Comparison of ENCODE assay signal across 8 cellular contexts in genomic region chr12:53048033-53048779, GRCh38. TPM values are rescaled to one million over a fixed set of nuclear protein-coding genes. Genes with fewer than 3 reads are reported as not detected.
DNase-seq lines count a peak whose midpoint lies in the region; ATAC-seq and TF ChIP-seq lines count a peak whose summit lies in the region.

No MANE protein-coding gene starts in this region.

- H3K27me3 ChIP-seq in CD8-positive, alpha-beta memory T cell (ENCODE audit: insufficient read depth, low read length, poor library complexity, severe bottlenecking): no peaks in the 10 kb centered on the region
- no peaks in the 10 kb centered on the region for H3K27me3 ChIP-seq in hepatocyte

- peaks cover 7% of the 10 kb centered on the region for H3K4me1 ChIP-seq in CD8-positive, alpha-beta memory T cell (ENCODE audit: insufficient read depth, low read length)
- H3K4me1 ChIP-seq in hepatocyte (ENCODE audit: insufficient read depth): peaks cover 79% of the 10 kb centered on the region

- H3K36me3 ChIP-seq in CD8-positive, alpha-beta memory T cell (ENCODE audit: insufficient read depth, low read length): no peaks in the 10 kb centered on the region
- H3K36me3 ChIP-seq in hepatocyte (replicated peaks; ENCODE audit: insufficient read depth, low read depth): no peaks in the 10 kb centered on the region

- CTCF ChIA-PET in CD8-positive, alpha-beta memory T cell (lab: Charles Lee): interaction anchor here (0.6 to 3.3 kb wide), 18 partner anchors 8 to 304 kb away, joined by 3 to 26 read pairs (median 4); partner anchors contain the start of genes AAAS, EIF4B, IGFBP6 and SPRYD3

- no peak overlapping the region for H3K27ac ChIP-seq in CD8-positive, alpha-beta memory T cell (ENCODE audit: low read depth, low read length)
- H3K27ac ChIP-seq in hepatocyte: peak overlapping the region; percentile 99

- peak overlapping the region in 6 of 8 donors; percentile 52 to 87 (median 74) for H3K27ac Mint-ChIP-seq in CD8-positive, alpha-beta memory T cell
- peak overlapping the region in 1 of 3 donors; percentile 47 for H3K27ac Mint-ChIP-seq in IgD-negative memory B cell

- H3K4me2 ChIP-seq in hepatocyte: peak overlapping the region; percentile 83

- no peak overlapping the region for H2AFZ ChIP-seq in hepatocyte

- H3K9me3 Mint-ChIP-seq in CD8-positive, alpha-beta memory T cell: no peaks in the 10 kb centered on the region
- no peaks in the 10 kb centered on the region for H3K9me3 Mint-ChIP-seq in IgD-negative memory B cell

- H4K20me1 ChIP-seq in hepatocyte (ENCODE audit: insufficient read depth, poor library complexity, severe bottlenecking): no peaks in the 10 kb centered on the region

- ATAC-seq in GM19324 (IDR thresholded peaks at IDR 0.05; ENCODE audit: low FRiP score, unreplicated experiment): no peak

- peaks cover 39% of the 10 kb centered on the region for H3K79me2 ChIP-seq in hepatocyte

- H3K4me3 Mint-ChIP-seq in CD8-positive, alpha-beta memory T cell: peak overlapping the region; percentile 37 to 84 (median 62)
- peak overlapping the region; percentile 34 to 85 (median 72) for H3K4me3 Mint-ChIP-seq in IgD-negative memory B cell

- 35% methylated on average over 10 of the region's 10 CpGs for WGBS in hepatocyte (ENCODE audit: low lambda C conversion rate, missing lambda C conversion rate)

- no peaks in the 10 kb centered on the region for H3K9me2 ChIP-seq in hepatocyte (replicated peaks; ENCODE audit: insufficient read depth)

- POLR2A ChIA-PET in CD8-positive, alpha-beta memory T cell (lab: Charles Lee): interaction anchor here (0.5 to 1.5 kb wide), 8 partner anchors 13 to 565 kb away, joined by 3 to 8 read pairs (median 4); partner anchors contain the start of genes EIF4B, SOAT2 and SPRYD3

- peaks cover 0 to 1% of the 10 kb centered on the region in 2 donors for H3K27me3 Mint-ChIP-seq in CD8-positive, alpha-beta memory T cell
- H3K27me3 Mint-ChIP-seq in IgD-negative memory B cell: no peaks in the 10 kb centered on the region

- H3K36me3 Mint-ChIP-seq in CD8-positive, alpha-beta memory T cell: peaks cover 0 to 3% (median 0%) of the 10 kb centered on the region in 3 donors
- no peaks in the 10 kb centered on the region for H3K36me3 Mint-ChIP-seq in IgD-negative memory B cell

- no peak overlapping the region for H3K4me3 ChIP-seq in CD8-positive, alpha-beta memory T cell (ENCODE audit: low read length)
- no peak overlapping the region for H3K4me3 ChIP-seq in hepatocyte
- H3K4me3 ChIP-seq in retinal pigment epithelial cell (ENCODE audit: low read length): peak overlapping the region; percentile 31

- no peaks in the 10 kb centered on the region for H3K9me3 ChIP-seq in CD8-positive, alpha-beta memory T cell (ENCODE audit: low read length)
- H3K9me3 ChIP-seq in hepatocyte (ENCODE audit: low read depth): no peaks in the 10 kb centered on the region

- peak; percentile 18 for TF ChIP-seq CTCF in hepatocyte (IDR thresholded peaks at IDR 0.05; ENCODE audit: poor library complexity)
- peak; percentile 28 for TF ChIP-seq CTCF in retinal pigment epithelial cell (conservative IDR thresholded peaks at IDR 0.05; ENCODE audit: low read depth, low read length)

- DNase-seq in CD8-positive, alpha-beta memory T cell: no peak
- peak in 52 of 58 donors; percentile 26 to 79 (median 64) for DNase-seq in anterior cingulate cortex (lab: John Stamatoyannopoulos, UW)
- DNase-seq in hepatocyte (ENCODE audit: low spot score): peak; percentile 55
- no peak for DNase-seq in retinal pigment epithelial cell (ENCODE audit: low read depth)
- no peak for DNase-seq in activated effector memory CD4-positive, alpha-beta T cell treated with Interleukin-2 at 50 U/mL for 16 hours
- DNase-seq in NK-92 (lab: John Stamatoyannopoulos, UW; ENCODE audit: unreplicated experiment): no peak

- peaks cover 8 to 21% (median 10%) of the 10 kb centered on the region in 3 donors for H3K4me1 Mint-ChIP-seq in CD8-positive, alpha-beta memory T cell
- peaks cover 0 to 5% (median 2%) of the 10 kb centered on the region in 3 donors for H3K4me1 Mint-ChIP-seq in IgD-negative memory B cell

RNA-seq across cellular contexts. Expression of gene TNS2, which starts 1.7 kb away (rescaled TPM):
- 1 to 10 TPM; 2.1 to 5.6 TPM for total RNA-seq in CD8-positive, alpha-beta memory T cell
- 0.35 TPM for polyA plus RNA-seq in CD8-positive, alpha-beta memory T cell
- polyA plus RNA-seq in IgD-negative memory B cell (not detected), hepatocyte (32.2 and 41.8 TPM in 2 replicates)
- 15.9 and 16.9 TPM in 2 replicates for total RNA-seq in hepatocyte

RNA-seq across cellular contexts. Expression of gene SPRYD3, which starts 31.0 kb away (rescaled TPM):
- 10 to 100 TPM; 40.1 to 43.3 TPM for total RNA-seq in CD8-positive, alpha-beta memory T cell
- polyA plus RNA-seq in CD8-positive, alpha-beta memory T cell: 63.0 TPM
- 30.4 TPM for polyA plus RNA-seq in IgD-negative memory B cell
- total RNA-seq in hepatocyte: 19.3 and 20.9 TPM in 2 replicates
- polyA plus RNA-seq in hepatocyte: 24.6 and 25.8 TPM in 2 replicates

RNA-seq across cellular contexts. Expression of gene EIF4B, which starts 42.0 kb away (rescaled TPM):
- total RNA-seq in CD8-positive, alpha-beta memory T cell: 100 to 1,000 TPM; 644 to 660 TPM
- polyA plus RNA-seq in CD8-positive, alpha-beta memory T cell: 114 TPM
- polyA plus RNA-seq in IgD-negative memory B cell: 104 TPM
- total RNA-seq in hepatocyte: 435 and 449 TPM in 2 replicates
- polyA plus RNA-seq in hepatocyte: 53.5 and 65.1 TPM in 2 replicates

RNA-seq across cellular contexts. Expression of gene IGFBP6, which starts 49.3 kb away (rescaled TPM):
- 1 to 10 TPM; 1.5 to 1.6 TPM for total RNA-seq in CD8-positive, alpha-beta memory T cell
- polyA plus RNA-seq in CD8-positive, alpha-beta memory T cell: 8.9 TPM
- polyA plus RNA-seq in IgD-negative memory B cell (1.0 TPM), hepatocyte (81.2 and 86.0 TPM in 2 replicates)
- total RNA-seq in hepatocyte: 21.8 and 25.1 TPM in 2 replicates

RNA-seq across cellular contexts. Expression of gene SOAT2, which starts 55.1 kb away (rescaled TPM):
- under 1 TPM; 0.48 to 1.00 TPM for total RNA-seq in CD8-positive, alpha-beta memory T cell
- polyA plus RNA-seq in CD8-positive, alpha-beta memory T cell: 0.76 TPM
- polyA plus RNA-seq in IgD-negative memory B cell (not detected), hepatocyte (28.9 and 29.4 TPM in 2 replicates)
- total RNA-seq in hepatocyte: 18.9 and 21.8 TPM in 2 replicates

Comparison
In these comparisons a context has a peak if more than half of its experiments do, and no peak if none do; other contexts are left out.
1. DNase-seq: peak in anterior cingulate cortex (52 of 58) and hepatocyte (single experiment); none in CD8-positive, alpha-beta memory T cell (0 of 5), retinal pigment epithelial cell (single experiment), activated effector memory CD4-positive, alpha-beta T cell treated with Interleukin-2 at 50 U/mL for 16 hours (single experiment) and NK-92 (single experiment).
2. RNA of gene TNS2, which starts 1.7 kb away (polyA plus RNA-seq): 32.2 to 41.8 TPM in hepatocyte; 0.35 TPM in CD8-positive, alpha-beta memory T cell (single experiment) and not detected in IgD-negative memory B cell (single experiment); every median in the first group is over 10 times any median in the second.